Comparison of ENCODE assay signal across 8 cellular contexts in the genomic region with DNA sequence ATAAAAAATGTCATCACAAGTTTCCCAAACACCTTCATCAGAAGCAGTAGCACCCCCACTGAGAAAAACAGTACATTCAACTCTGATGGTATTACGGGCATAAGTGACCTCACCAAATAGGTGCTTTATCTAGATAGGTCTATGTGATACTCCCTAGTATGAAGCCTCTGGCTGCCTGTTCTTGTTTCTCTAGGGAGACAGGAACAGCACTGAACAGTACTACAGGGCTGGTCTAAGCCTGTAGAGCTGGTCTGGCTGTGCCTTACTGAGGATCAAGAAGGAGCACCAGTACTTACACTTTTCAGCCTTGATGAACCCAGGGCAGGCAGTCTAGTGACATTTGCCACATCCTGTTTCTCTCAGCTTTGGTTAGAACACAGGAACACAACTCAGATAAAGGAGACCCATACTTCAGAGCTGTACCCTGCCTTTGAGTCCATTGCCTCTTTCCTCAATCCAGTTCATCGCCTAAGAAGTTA. TPM values are rescaled to one million over a fixed set of nuclear protein-coding genes. Genes with fewer than 3 reads are reported as not detected.
A peak's percentile ranks its signal among the peaks of the same experiment; 100 is the strongest.
DNase-seq lines count a peak whose midpoint lies in the region; ATAC-seq and TF ChIP-seq lines count a peak whose summit lies in the region.

No MANE protein-coding gene starts in this region.

- H3K27ac ChIP-seq in OCI-LY7 (ENCODE audit: low read depth, low read length, poor library complexity, severe bottlenecking): no peak overlapping the region
- peak overlapping the region in 3 of 4 donors; percentile 18 to 61 (median 24) for H3K27ac ChIP-seq in esophagus muscularis mucosa (replicated peaks in 1 of 4)
- H3K27ac ChIP-seq in Karpas-422 (ENCODE audit: low read length): no peak overlapping the region

- peaks cover 12% of the 10 kb centered on the region for H3K9me3 ChIP-seq in OCI-LY7 (ENCODE audit: low read length)
- no peaks in the 10 kb centered on the region for H3K9me3 ChIP-seq in esophagus muscularis mucosa
- H3K9me3 ChIP-seq in Karpas-422 (ENCODE audit: low read length): no peaks in the 10 kb centered on the region

- 89% methylated on average over 2 of the region's 2 CpGs for WGBS in esophagus muscularis mucosa

- DNase-seq in GDM1 (lab: John Stamatoyannopoulos, UW) (peak; percentile 75), OCI-LY7 (ENCODE audit: low spot score) (peak; percentile 39), esophagus muscularis mucosa (ENCODE audit: extremely low spot score) (peak; percentile 91), Karpas-422 (no peak), NCI-H82 (lab: John Stamatoyannopoulos, UW) (no peak), amygdala (lab: John Stamatoyannopoulos, UW) (no peak), HFFc6 (no peak)

- H3K9me3 Mint-ChIP-seq in HFFc6: no peaks in the 10 kb centered on the region

- no peaks in the 10 kb centered on the region for H3K79me2 ChIP-seq in OCI-LY7 (ENCODE audit: insufficient read depth, low read depth, low read length)
- H3K79me2 ChIP-seq in Karpas-422 (ENCODE audit: low read length): no peaks in the 10 kb centered on the region

- peaks cover 10% of the 10 kb centered on the region for H3K4me1 ChIP-seq in OCI-LY7 (ENCODE audit: insufficient read depth, low read length, poor library complexity, severe bottlenecking)
- H3K4me1 ChIP-seq in esophagus muscularis mucosa: peaks cover 4 to 28% (median 21%) of the 10 kb centered on the region in 4 donors
- no peaks in the 10 kb centered on the region for H3K4me1 ChIP-seq in Karpas-422 (ENCODE audit: low read length)

- BruUV-seq in OCI-LY7 (replicated peaks; lab: Mats Ljungman, UMichigan): no TSS peak

- POLR2A ChIA-PET in OCI-LY7 (lab: Charles Lee): no interaction called here

- TF ChIP-seq POLR2A in esophagus muscularis mucosa (IDR thresholded peaks at IDR 0.05; ENCODE audit: low read depth): no peak

- intact Hi-C loops in OCI-LY7 (cut with micrococcal nuclease; ENCODE audit: unreplicated experiment): no loop called here
- intact Hi-C loops in esophagus muscularis mucosa (cut with DNase I): no loop called here

- no peak overlapping the region for H3K9ac ChIP-seq in Karpas-422 (ENCODE audit: low read length)

- H3K9me2 ChIP-seq in OCI-LY7 (ENCODE audit: insufficient read depth, low read length) (no peaks in the 10 kb centered on the region), Karpas-422 (replicated peaks; ENCODE audit: insufficient read depth, low read length) (no peaks in the 10 kb centered on the region)

- no peak for TF ChIP-seq EP300 in esophagus muscularis mucosa (IDR thresholded peaks at IDR 0.05)

- H3K36me3 Mint-ChIP-seq in HFFc6 (ENCODE audit: low read depth): peaks cover 36% of the 10 kb centered on the region

- ATAC-seq in GM21576 (IDR thresholded peaks at IDR 0.05; ENCODE audit: unreplicated experiment): peak; percentile 83

- no peak overlapping the region for H3K27ac Mint-ChIP-seq in HFFc6

- H3K4me1 Mint-ChIP-seq in HFFc6 (ENCODE audit: low read depth): peaks cover 4% of the 10 kb centered on the region; the same call in 1 of the 2 replicates

- H2AFZ ChIP-seq in OCI-LY7 (ENCODE audit: low read length) (no peak overlapping the region), Karpas-422 (ENCODE audit: low read length) (no peak overlapping the region)

- H3K27me3 ChIP-seq in esophagus muscularis mucosa (no peaks in the 10 kb centered on the region), Karpas-422 (ENCODE audit: low read length) (no peaks in the 10 kb centered on the region)

- H3K36me3 ChIP-seq in OCI-LY7 (ENCODE audit: insufficient read depth, low read length) (peaks cover 99% of the 10 kb centered on the region), esophagus muscularis mucosa (peaks cover 0 to 30% (median 19%) of the 10 kb centered on the region in 4 donors), Karpas-422 (ENCODE audit: insufficient read depth, low read length) (peaks cover 94% of the 10 kb centered on the region)

- no peak for TF ChIP-seq CTCF in OCI-LY7 (conservative IDR thresholded peaks at IDR 0.05; ENCODE audit: low read length)
- TF ChIP-seq CTCF in esophagus muscularis mucosa (IDR thresholded peaks at IDR 0.05): no peak
- no peak for TF ChIP-seq CTCF in HFFc6 (IDR thresholded peaks at IDR 0.05)

- H3K4me3 ChIP-seq in OCI-LY7 (ENCODE audit: low read depth, low read length, poor library complexity, severe bottlenecking) (no peak overlapping the region), esophagus muscularis mucosa (no peak overlapping the region), Karpas-422 (ENCODE audit: low read length) (no peak overlapping the region)

- no peaks in the 10 kb centered on the region; the same call in 1 of the 2 replicates for H3K27me3 Mint-ChIP-seq in HFFc6 (ENCODE audit: insufficient read depth)

- no peak overlapping the region for H3K4me2 ChIP-seq in OCI-LY7 (ENCODE audit: low read length)
- H3K4me2 ChIP-seq in Karpas-422 (ENCODE audit: low read depth, low read length, poor library complexity, severe bottlenecking): no peak overlapping the region

- no peak overlapping the region for H3K4me3 Mint-ChIP-seq in HFFc6

- CTCF ChIA-PET in OCI-LY7 (lab: Charles Lee; ENCODE audit: unreplicated experiment): no interaction called here

- H4K20me1 ChIP-seq in OCI-LY7 (ENCODE audit: insufficient read depth, low read length) (no peaks in the 10 kb centered on the region), Karpas-422 (ENCODE audit: insufficient read depth, low read depth, low read length) (no peaks in the 10 kb centered on the region)

RNA-seq across cellular contexts. Expression of a gene that starts 35.9 kb away (rescaled TPM):
- 16.6 and 18.7 TPM in 2 replicates for total RNA-seq in OCI-LY7 (2014; rRNA removed; shearing (Covaris generic))
- 18.1 and 22.0 TPM in 2 replicates for total RNA-seq in OCI-LY7 (2022)
- total RNA-seq in esophagus muscularis mucosa: 10 to 100 TPM in 2 of 4 donors, 1 to 10 TPM in 2; 6.7 to 13.3 (median 10.2) TPM
- total RNA-seq in Karpas-422 (2014; rRNA removed; shearing (Covaris generic); ENCODE audit: low replicate concordance): 23.3 and 30.3 TPM in 2 replicates
- 1 to 10 TPM; 6.4 to 8.7 (median 8.1) TPM for total RNA-seq in HFFc6 (2021; fragmentation: NEBNext Ultra II Directional; extraction: Animal tissue kit (Norgen Biotek cat#: 25700))

RNA-seq across cellular contexts. Expression of a gene that starts 36.2 kb away (rescaled TPM):
- 4.8 and 7.3 TPM in 2 replicates for total RNA-seq in OCI-LY7 (2014; rRNA removed; shearing (Covaris generic))
- total RNA-seq in OCI-LY7 (2022) (14.4 and 19.0 TPM in 2 replicates), esophagus muscularis mucosa (10 to 100 TPM; 27.2 to 50.7 (median 37.6) TPM)
- total RNA-seq in Karpas-422 (2014; rRNA removed; shearing (Covaris generic); ENCODE audit: low replicate concordance): 7.6 and 22.2 TPM in 2 replicates
- 10 to 100 TPM; 35.5 to 49.8 (median 44.3) TPM for total RNA-seq in HFFc6 (2021; fragmentation: NEBNext Ultra II Directional; extraction: Animal tissue kit (Norgen Biotek cat#: 25700))

Comparison
In these comparisons a context has a peak if more than half of its experiments do, and no peak if none do; other contexts are left out.
1. DNase-seq: peak in GDM1 (single experiment), OCI-LY7 (single experiment) and esophagus muscularis mucosa (single experiment); none in Karpas-422 (single experiment), NCI-H82 (single experiment), amygdala (0 of 56) and HFFc6 (single experiment).
2. H3K27ac ChIP-seq: peak in esophagus muscularis mucosa (3 of 4); none in OCI-LY7 (single experiment) and Karpas-422 (single experiment).